ENCODE assay signal across 19 cellular contexts in the genomic region with DNA sequence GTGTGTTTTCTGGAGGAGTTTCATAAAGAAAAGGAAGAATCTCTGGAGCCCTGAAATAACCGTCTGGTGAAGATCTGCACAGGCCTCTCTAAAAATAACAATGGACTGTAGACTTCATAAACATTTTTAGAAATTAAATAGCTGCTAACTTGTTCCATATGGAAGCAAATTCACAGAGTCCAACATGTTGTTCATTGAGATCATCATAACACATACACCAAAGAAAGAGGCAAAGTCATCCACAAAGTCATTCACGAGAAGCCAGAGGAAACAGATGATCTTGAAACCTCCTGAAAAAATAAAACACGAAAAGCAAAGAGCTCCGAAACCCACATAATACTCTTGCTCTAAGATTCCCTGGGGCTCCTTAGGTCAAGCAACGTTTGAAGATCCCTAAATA.
DNase-seq lines count a peak whose midpoint lies in the region; TF ChIP-seq lines count a peak whose summit lies in the region.
"Had no signal": no experiment of that assay in that cellular context is flagged by ENCODE, and none has a peak within 500 bp of the region (broad histone marks: within the 10 kb centered on the region; RNA-seq: fewer than 3 reads in every experiment).

No MANE protein-coding gene starts in this region.

- no peaks in the 10 kb centered on the region for H3K36me3 Mint-ChIP-seq in osteocyte (ENCODE audit: unreplicated experiment)
- H3K36me3 Mint-ChIP-seq in activated CD4-positive, alpha-beta T cell treated with anti-CD3 and anti-CD28 coated beads, Interleukin-2, amount 10 ng/mL, durations not matched to agents 24 days and 14 days (ENCODE audit: low read depth), result no peaks in the 10 kb centered on the region
- H3K36me3 Mint-ChIP-seq: CD8-positive, alpha-beta T cell had no signal

- peaks cover 29% of the 10 kb centered on the region for H3K4me1 Mint-ChIP-seq in osteocyte (ENCODE audit: unreplicated experiment)
- H3K4me1 Mint-ChIP-seq in activated CD4-positive, alpha-beta T cell treated with anti-CD3 and anti-CD28 coated beads, Interleukin-2, amount 10 ng/mL, durations not matched to agents 24 days and 14 days, result no peaks in the 10 kb centered on the region

- no peaks in the 10 kb centered on the region for H3K36me3 ChIP-seq in SK-N-MC (ENCODE audit: insufficient read depth, low read length)
- H3K36me3 ChIP-seq in ovary, result no peaks in the 10 kb centered on the region
- H3K36me3 ChIP-seq: BLaER1 treated with 17β-estradiol and CSF1 and Interleukin-3, amounts not matched to agents 10 nM and 100 nM had no signal

- peak overlapping the region; percentile 53 for H3K27ac Mint-ChIP-seq in osteocyte (ENCODE audit: unreplicated experiment)
- H3K27ac Mint-ChIP-seq in activated CD4-positive, alpha-beta T cell treated with anti-CD3 and anti-CD28 coated beads, Interleukin-2, amount 10 ng/mL, durations not matched to agents 24 days and 14 days, result no peak overlapping the region
- H3K27ac Mint-ChIP-seq: CD8-positive, alpha-beta T cell had no signal

- H3K4me3 ChIP-seq in AG10803 (ENCODE audit: low read length) (no peak overlapping the region), SK-N-MC (no peak overlapping the region), ovary (no peak overlapping the region)
- H3K4me3 ChIP-seq: BLaER1 treated with 17β-estradiol and CSF1 and Interleukin-3, amounts not matched to agents 10 nM and 100 nM; GM12878; PC-9 had no signal

- no peaks in the 10 kb centered on the region for H3K9me3 Mint-ChIP-seq in osteocyte (ENCODE audit: unreplicated experiment)
- H3K9me3 Mint-ChIP-seq in activated CD4-positive, alpha-beta T cell treated with anti-CD3 and anti-CD28 coated beads, Interleukin-2, amount 10 ng/mL, durations not matched to agents 24 days and 14 days, result no peaks in the 10 kb centered on the region
- H3K9me3 Mint-ChIP-seq: CD8-positive, alpha-beta T cell had no signal

- TF ChIP-seq EP300 in ovary (IDR thresholded peaks at IDR 0.05), result no peak

- TF ChIP-seq POLR2A in ovary (IDR thresholded peaks at IDR 0.05), result no peak

- TF ChIP-seq CTCF in AG10803 (conservative IDR thresholded peaks at IDR 0.05; ENCODE audit: low read length) (no peak), osteocyte (IDR thresholded peaks at IDR 0.05) (no peak), ovary (IDR thresholded peaks at IDR 0.05) (no peak)

- H3K9me3 ChIP-seq in SK-N-MC (ENCODE audit: low read depth, low read length) (no peaks in the 10 kb centered on the region), ovary (no peaks in the 10 kb centered on the region)
- H3K9me3 ChIP-seq: BLaER1 treated with 17β-estradiol and CSF1 and Interleukin-3, amounts not matched to agents 10 nM and 100 nM had no signal

- no peaks in the 10 kb centered on the region for H3K27me3 Mint-ChIP-seq in osteocyte (ENCODE audit: unreplicated experiment)
- no peaks in the 10 kb centered on the region for H3K27me3 Mint-ChIP-seq in activated CD4-positive, alpha-beta T cell treated with anti-CD3 and anti-CD28 coated beads, Interleukin-2, amount 10 ng/mL, durations not matched to agents 24 days and 14 days

- H3K4me1 ChIP-seq in ovary (ENCODE audit: insufficient read depth), result no peaks in the 10 kb centered on the region
- H3K4me1 ChIP-seq: BLaER1 treated with 17β-estradiol and CSF1 and Interleukin-3, amounts not matched to agents 10 nM and 100 nM had no signal

- H3K27me3 ChIP-seq in ovary, result no peaks in the 10 kb centered on the region
- H3K27me3 ChIP-seq: BLaER1 treated with 17β-estradiol and CSF1 and Interleukin-3, amounts not matched to agents 10 nM and 100 nM had no signal

- DNase-seq in AG10803 (ENCODE audit: low read depth) (peak; percentile 26), SK-N-MC (ENCODE audit: low read depth, low spot score) (no peak), fibroblast of peridontal ligament (ENCODE audit: extremely low read depth) (peak; percentile 87), osteocyte (ENCODE audit: extremely low spot score, unreplicated experiment) (no peak), ovary (no peak), NCI-H226 (no peak)
- DNase-seq in activated CD4-positive, alpha-beta T cell treated with anti-CD3 and anti-CD28 coated beads, Interleukin-2, amount 10 ng/mL, durations not matched to agents 24 days and 14 days, result no peak
- DNase-seq: Calu3; CD8-positive, alpha-beta T cell; GF-D8; KG1; MV-4-11; NCI-H1694 treated with DMSO at 0.1 percent for 48 hours; NCI-H524 treated with DMSO at 0.1 percent for 48 hours; PC-9; SIG-M5 had no signal

- H3K4me3 Mint-ChIP-seq in osteocyte (ENCODE audit: unreplicated experiment), result no peak overlapping the region
- no peak overlapping the region for H3K4me3 Mint-ChIP-seq in activated CD4-positive, alpha-beta T cell treated with anti-CD3 and anti-CD28 coated beads, Interleukin-2, amount 10 ng/mL, durations not matched to agents 24 days and 14 days
- H3K4me3 Mint-ChIP-seq: CD8-positive, alpha-beta T cell had no signal

- no peak overlapping the region for H3K9ac ChIP-seq in SK-N-MC (ENCODE audit: insufficient read length)
- H3K9ac ChIP-seq: BLaER1 treated with 17β-estradiol and CSF1 and Interleukin-3, amounts not matched to agents 10 nM and 100 nM had no signal

- intact Hi-C loops in ovary (cut with DNase I), result no loop called here
- intact Hi-C loops in activated CD4-positive, alpha-beta T cell treated with anti-CD3 and anti-CD28 coated beads, Interleukin-2, amount 10 ng/mL, durations not matched to agents 24 days and 14 days (cut with micrococcal nuclease), result no loop called here

- H3K27ac ChIP-seq in SK-N-MC (peak overlapping the region; percentile 21; the same call in 1 of the 2 replicates), ovary (no peak overlapping the region)
- H3K27ac ChIP-seq: BLaER1 treated with 17β-estradiol and CSF1 and Interleukin-3, amounts not matched to agents 10 nM and 100 nM; PC-9; RWPE1 had no signal

- 80 to 86% (median 81%) methylated on average over 5 of the region's 5 CpGs for WGBS in ovary, 3 donors

Comparison
In these comparisons a context has a peak if more than half of its experiments do, and no peak if none do; other contexts are left out.
1. DNase-seq: peak in AG10803 (single experiment) and fibroblast of peridontal ligament (single experiment); none in SK-N-MC (single experiment), osteocyte (single experiment), ovary (0 of 5), NCI-H226 (single experiment) and activated CD4-positive, alpha-beta T cell treated with anti-CD3 and anti-CD28 coated beads, Interleukin-2, amount 10 ng/mL, durations not matched to agents 24 days and 14 days (single experiment).